18 cellular contexts compared by ENCODE assay signal in genomic region chr3:155804298-155804697, GRCh38. TPM values are rescaled to one million over a fixed set of nuclear protein-coding genes. Genes with fewer than 3 reads are reported as not detected.
"Had no signal": no experiment of that assay in that cellular context is flagged by ENCODE, and none has a peak within 500 bp of the region (broad histone marks: within the 10 kb centered on the region; RNA-seq: fewer than 3 reads in every experiment).

No MANE protein-coding gene starts in this region.

- H3K36me3 ChIP-seq: thyroid gland, vagina had no signal

- H3K9me3 ChIP-seq: esophagus muscularis mucosa, thyroid gland, vagina had no signal

- H3K4me3 ChIP-seq: coronary artery, thyroid gland, vagina had no signal

- H3K27ac Mint-ChIP-seq: stimulated activated naive B cell treated with anti-CD40 and anti-IgM and Interleukin-4, amounts not matched to agents 10 μg/mL and 1 μg/mL and 100 μg/mL, for 72 hours had no signal

- H3K4me1 ChIP-seq: vagina had no signal

- DNase-seq: activated CD4-positive, alpha-beta T cell treated with anti-CD3 and anti-CD28 coated beads, Interleukin-2, amount 50 U/mL, for 4 hours; activated naive CD4-positive, alpha-beta T cell treated with anti-CD3 and anti-CD28 coated beads, Interleukin-2, amount 50 U/mL, for 16 hours; activated T-cell treated with anti-CD3 and anti-CD28 coated beads for 4 hours; amniotic stem cell; caudate nucleus; effector CD4-positive, alpha-beta T cell; hypothalamus; kidney glomerular epithelial cell; retina; stimulated activated naive B cell treated with anti-CD40 and anti-IgM and Interleukin-4, amounts not matched to agents 10 μg/mL and 1 μg/mL and 100 μg/mL, for 72 hours; SW 1271; thyroid gland had no signal

- H3K9me3 Mint-ChIP-seq: stimulated activated naive B cell treated with anti-CD40 and anti-IgM and Interleukin-4, amounts not matched to agents 10 μg/mL and 1 μg/mL and 100 μg/mL, for 72 hours had no signal

- H3K27ac ChIP-seq: coronary artery, vagina had no signal

- ATAC-seq: activated CD4-positive, CD25-positive, alpha-beta regulatory T cell treated with anti-CD3 and anti-CD28 coated beads, Interleukin-2, amount 50 U/mL, for 24 hours; stimulated activated naive B cell treated with anti-CD40 and anti-IgM and Interleukin-4, amounts not matched to agents 10 μg/mL and 1 μg/mL and 100 μg/mL, for 72 hours had no signal

- H3K27me3 ChIP-seq: esophagus muscularis mucosa, thyroid gland, vagina had no signal

RNA-seq across cellular contexts. Expression of gene PLCH1, which starts 59.4 kb away (rescaled TPM):
- total RNA-seq: glomerular endothelial cell, mesenteric fat pad had no signal
